Comparison of ENCODE assay signal across 25 cellular contexts in the genomic region with DNA sequence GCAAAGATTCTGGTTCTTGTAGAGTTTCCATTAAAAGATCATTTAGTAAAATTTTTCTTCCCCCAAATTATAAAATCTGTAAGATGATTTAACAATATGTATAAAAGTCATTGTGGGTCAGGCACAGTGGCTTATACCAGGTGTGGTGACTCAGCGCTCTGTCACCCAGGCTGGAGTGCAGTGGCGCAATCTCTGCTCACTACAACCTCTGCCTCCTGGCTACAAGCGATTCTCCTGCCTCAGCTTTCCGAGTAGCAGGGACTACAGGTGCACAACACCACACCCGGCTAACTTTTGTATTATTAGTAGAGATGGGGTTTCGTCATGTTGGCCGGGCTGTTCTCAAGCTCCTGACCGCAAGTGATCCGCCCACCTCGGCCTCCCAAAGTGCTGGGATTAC.
DNase-seq lines count a peak whose midpoint lies in the region; ATAC-seq, FAIRE-seq and TF ChIP-seq lines count a peak whose summit lies in the region.
"Had no signal": no experiment of that assay in that cellular context is flagged by ENCODE, and none has a peak within 500 bp of the region (broad histone marks: within the 10 kb centered on the region; RNA-seq: fewer than 3 reads in every experiment).

No MANE protein-coding gene starts in this region.

- no peaks in the 10 kb centered on the region for H3K4me1 ChIP-seq in esophagus squamous epithelium
- H3K4me1 ChIP-seq: heart left ventricle, prostate gland, thyroid gland had no signal

- ATAC-seq in HG03354 (IDR thresholded peaks at IDR 0.05; ENCODE audit: poor library complexity, severe bottlenecking, unreplicated experiment), result no peak
- ATAC-seq: activated T-cell treated with anti-CD3 and anti-CD28 coated beads, Interleukin-2, amount 50 U/mL, for 72 hours; heart left ventricle; left cardiac atrium; stimulated activated naive CD8-positive, alpha-beta T cell treated with anti-CD3 and anti-CD28 coated beads, Interleukin-15, amount 100 ng/mL, for 72 hours had no signal

- no peak for FAIRE-seq in bronchial epithelial cell (lab: Jason Lieb, UNC)
- FAIRE-seq: endometrium, GM19239 had no signal

- TF ChIP-seq CTCF in bronchial epithelial cell (IDR thresholded peaks at IDR 0.05; ENCODE audit: insufficient read depth, low read length, severe bottlenecking) (no peak), esophagus squamous epithelium (IDR thresholded peaks at IDR 0.05) (no peak)

- no peak overlapping the region for H3K27ac ChIP-seq in esophagus squamous epithelium
- H3K27ac ChIP-seq: heart left ventricle, HL-60, neutrophil, prostate gland, thyroid gland had no signal

- H3K36me3 ChIP-seq in bronchial epithelial cell (ENCODE audit: control insufficient read depth, insufficient read depth, low read length), result no peaks in the 10 kb centered on the region
- H3K36me3 ChIP-seq in esophagus squamous epithelium, result no peaks in the 10 kb centered on the region
- H3K36me3 ChIP-seq: heart left ventricle, neutrophil, prostate gland, thyroid gland had no signal

- DNase-seq in A172 (ENCODE audit: low spot score) (peak; percentile 28), H4 (ENCODE audit: low spot score) (peak; percentile 63), NCI-H226 (peak; percentile 14), bronchial epithelial cell (ENCODE audit: low read depth) (peak; percentile 86), NCI-H1417 treated with DMSO at 0.1 percent for 48 hours (lab: John Stamatoyannopoulos, UW) (no peak), esophagus squamous epithelium (lab: John Stamatoyannopoulos, UW) (no peak), NCI-H2196 treated with DMSO at 0.1 percent for 48 hours (lab: John Stamatoyannopoulos, UW; ENCODE audit: unreplicated experiment) (no peak)
- DNase-seq: activated CD4-positive, alpha-beta T cell treated with anti-CD3 and anti-CD28 coated beads for 4 hours; activated naive CD4-positive, alpha-beta T cell treated with Interleukin-2 at 50 U/mL for 16 hours; activated T-cell treated with anti-CD3 and anti-CD28 coated beads, Interleukin-2, amount 50 U/mL, for 72 hours; dermis blood vessel endothelial cell; EL; heart left ventricle; IMR-90; left cardiac atrium; NCI-H1436 treated with DMSO at 0.1 percent for 48 hours; NCI-H524; stimulated activated naive CD8-positive, alpha-beta T cell treated with anti-CD3 and anti-CD28 coated beads, Interleukin-15, amount 100 ng/mL, for 72 hours; thyroid gland had no signal

- H3K27me3 ChIP-seq in bronchial epithelial cell (ENCODE audit: control insufficient read depth, insufficient read depth, low read length) (no peaks in the 10 kb centered on the region), esophagus squamous epithelium (no peaks in the 10 kb centered on the region)
- H3K27me3 ChIP-seq: heart left ventricle, neutrophil, thyroid gland had no signal

- 48 to 71% methylated on average over 10 of the region's 10 CpGs for WGBS in esophagus squamous epithelium, 2 donors

- TF ChIP-seq POLR2A in esophagus squamous epithelium (IDR thresholded peaks at IDR 0.05), result no peak

- intact Hi-C loops in esophagus squamous epithelium (cut with DNase I), result no loop called here

- H3K4me3 ChIP-seq in bronchial epithelial cell (ENCODE audit: low read depth, low read length), result no peak overlapping the region
- H3K4me3 ChIP-seq in esophagus squamous epithelium, result no peak overlapping the region
- H3K4me3 ChIP-seq: heart left ventricle, prostate gland, thyroid gland had no signal

- H3K9me3 ChIP-seq in esophagus squamous epithelium, result peaks cover 0 to 28% (median 10%) of the 10 kb centered on the region in 3 donors
- H3K9me3 ChIP-seq: neutrophil, prostate gland, thyroid gland had no signal

Comparison
In these comparisons a context has a peak if more than half of its experiments do, and no peak if none do; other contexts are left out.
1. DNase-seq: peak in A172 (single experiment), H4 (single experiment), NCI-H226 (single experiment) and bronchial epithelial cell (single experiment); none in NCI-H1417 treated with DMSO at 0.1 percent for 48 hours (single experiment), esophagus squamous epithelium (single experiment) and NCI-H2196 treated with DMSO at 0.1 percent for 48 hours (single experiment).